Comparison of ENCODE assay signal across 1 cellular context in the genomic region with DNA sequence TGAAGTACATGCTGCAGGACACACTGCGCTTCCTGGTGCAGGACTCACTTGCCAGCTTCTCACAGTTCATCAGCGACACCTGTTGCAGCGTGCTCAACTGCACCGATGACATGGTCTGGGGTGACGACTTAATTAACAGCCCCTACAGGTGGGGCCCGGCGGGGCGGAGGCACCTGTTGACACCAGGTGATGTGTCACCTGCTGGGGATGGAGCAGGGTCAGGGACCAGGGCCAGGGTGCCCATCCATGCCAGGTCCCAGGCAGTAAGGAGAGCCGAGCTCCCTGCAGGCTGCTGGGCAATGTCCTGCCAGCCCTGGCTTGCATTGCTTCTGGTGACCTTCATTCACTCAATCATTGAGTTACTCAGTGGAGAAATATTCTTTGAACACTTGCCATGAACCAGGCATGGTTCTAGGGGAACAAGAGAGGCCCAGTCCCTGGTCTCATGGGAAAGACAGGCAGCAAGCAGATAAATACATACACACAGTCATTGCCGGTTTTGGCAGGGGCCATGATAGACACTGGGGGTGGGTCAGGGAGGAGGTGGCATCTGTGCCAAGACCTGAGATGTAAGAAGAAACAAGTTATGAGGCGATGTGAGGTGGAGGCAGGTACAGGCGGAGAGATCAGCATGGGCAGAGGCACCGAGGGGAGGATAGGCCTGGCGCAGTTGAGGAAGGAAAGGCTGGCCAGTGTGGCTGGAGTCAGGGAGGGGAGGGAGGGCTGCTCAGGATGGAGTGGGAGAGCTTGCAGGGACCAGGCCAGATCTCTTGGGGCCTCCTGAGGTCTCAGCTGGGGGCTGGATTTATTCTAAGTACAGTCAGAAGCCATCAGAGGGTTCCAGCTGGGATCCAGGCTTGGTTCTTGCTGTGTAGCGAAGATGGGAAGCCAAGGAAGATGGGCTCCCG.
TF ChIP-seq lines count a peak whose summit lies in the region.

No MANE protein-coding gene starts in this region.

TF ChIP-seq in IMR-90, 13 proteins besides CTCF, POLR2A, EP300 and RAD21:
- TF ChIP-seq FOS (IDR thresholded peaks at IDR 0.05; ENCODE audit: low read depth, low read length): no peak
- TF ChIP-seq MXI1 (IDR thresholded peaks at IDR 0.05; ENCODE audit: borderline replicate concordance, low read depth, low read length): 0 out of 2 replicates have a peak, but pooled peaks have one; percentile 49
